ENCODE assay signal across 24 cellular contexts in genomic region chr5:79582186-79582585, GRCh38. TPM values are rescaled to one million over a fixed set of nuclear protein-coding genes. Genes with fewer than 3 reads are reported as not detected.
DNase-seq lines count a peak whose midpoint lies in the region; ATAC-seq and TF ChIP-seq lines count a peak whose summit lies in the region.
"Had no signal": no experiment of that assay in that cellular context is flagged by ENCODE, and none has a peak within 500 bp of the region (broad histone marks: within the 10 kb centered on the region; RNA-seq: fewer than 3 reads in every experiment).

No MANE protein-coding gene starts in this region.

- no peaks in the 10 kb centered on the region for H3K36me3 ChIP-seq in osteoblast (ENCODE audit: insufficient read depth, low read length)

- H3K79me2 ChIP-seq in osteoblast (ENCODE audit: insufficient read depth, low read length) = no peaks in the 10 kb centered on the region

- peak; percentile 12 for DNase-seq in LHCN-M2 (ENCODE audit: low read depth)
- peak; percentile 60 for DNase-seq in NCI-H187 treated with DMSO at 0.1 percent for 48 hours (lab: John Stamatoyannopoulos, UW)
- peak; percentile 63 for DNase-seq in NCI-H510A treated with DMSO at 0.1 percent for 48 hours (lab: John Stamatoyannopoulos, UW)
- DNase-seq in osteoblast (ENCODE audit: insufficient read length, low spot score, missing footprints) = peak; percentile 42
- no peak for DNase-seq in occipital lobe (lab: John Stamatoyannopoulos, UW)
- DNase-seq in stimulated activated CD4-positive, alpha-beta T cell treated with anti-CD3 and anti-CD28 coated beads, Interleukin-1b, Interleukin-23, amount 100 ng/mL, for 48 hours = no peak
- DNase-seq: activated CD4-positive, alpha-beta T cell treated with anti-CD3 and anti-CD28 coated beads for 48 hours; cerebellar nuclear complex; foreskin fibroblast; hippocampal formation; MM.1S; mucosa of descending colon; NCI-H446 treated with DMSO at 0.1 percent for 48 hours; OCI-M1; retina; Right ventricle myocardium superior; stimulated activated CD4-positive, alpha-beta T cell treated with anti-CD3 and anti-CD28 coated beads, Interleukin-12 subunit alpha, Interleukin-12 subunit beta, amount 100 ng/mL, for 4 hours; T-helper 1 cell; trophoblast cell had no signal

- no peak overlapping the region for H2AFZ ChIP-seq in osteoblast (ENCODE audit: low read length)

- no peak for TF ChIP-seq CTCF in osteoblast (IDR thresholded peaks at IDR 0.05; ENCODE audit: extremely low read depth, low read depth, low read length)

- H3K9me3 ChIP-seq in osteoblast (ENCODE audit: low read depth, low read length) = no peaks in the 10 kb centered on the region
- H3K9me3 ChIP-seq: mucosa of descending colon had no signal

- H3K4me1 ChIP-seq in osteoblast (ENCODE audit: insufficient read depth, low read length) = no peaks in the 10 kb centered on the region

- ATAC-seq in HG03378 (IDR thresholded peaks at IDR 0.05; ENCODE audit: unreplicated experiment) = no peak
- ATAC-seq: activated naive CD4-positive, alpha-beta T cell treated with anti-CD3 and anti-CD28 coated beads, Interleukin-2, amount 50 U/mL, for 72 hours; HCT116; mucosa of descending colon had no signal

- H3K27me3 ChIP-seq in osteoblast (ENCODE audit: insufficient read depth, low read length) = no peaks in the 10 kb centered on the region

- H3K4me3 ChIP-seq in osteoblast (ENCODE audit: insufficient read depth, low read length) = no peak overlapping the region
- H3K4me3 ChIP-seq: mucosa of descending colon had no signal

- no peaks in the 10 kb centered on the region for H4K20me1 ChIP-seq in osteoblast (ENCODE audit: insufficient read depth, low read length)

- no peak overlapping the region for H3K4me2 ChIP-seq in osteoblast (ENCODE audit: insufficient read depth, low read length)

- H3K27ac ChIP-seq in osteoblast (ENCODE audit: low read depth, low read length) = no peak overlapping the region
- H3K27ac ChIP-seq: epithelial cell of prostate, HL-60 had no signal

RNA-seq across cellular contexts. Expression of gene TENT2, which starts 30.1 kb away (rescaled TPM):
- total RNA-seq in LHCN-M2 (2014; rRNA removed) (30.6 and 32.8 TPM in 2 replicates), osteoblast (65.9 and 77.5 TPM in 2 replicates), occipital lobe (85.6 TPM)
- 12.5 TPM for polyA plus RNA-seq in LHCN-M2 (2012)

Comparison
In these comparisons a context has a peak if more than half of its experiments do, and no peak if none do; other contexts are left out.
1. DNase-seq: peak in LHCN-M2 (single experiment), NCI-H187 treated with DMSO at 0.1 percent for 48 hours (single experiment), NCI-H510A treated with DMSO at 0.1 percent for 48 hours (single experiment) and osteoblast (single experiment); none in occipital lobe (single experiment) and stimulated activated CD4-positive, alpha-beta T cell treated with anti-CD3 and anti-CD28 coated beads, Interleukin-1b, Interleukin-23, amount 100 ng/mL, for 48 hours (single experiment).